8 cellular contexts compared by ENCODE assay signal in genomic region chr7:92835140-92835850, GRCh38. TPM values are rescaled to one million over a fixed set of nuclear protein-coding genes. Genes with fewer than 3 reads are reported as not detected.
DNase-seq lines count a peak whose midpoint lies in the region; ATAC-seq and TF ChIP-seq lines count a peak whose summit lies in the region.

No MANE protein-coding gene starts in this region.

- peaks cover 58% of the 10 kb centered on the region for H3K79me2 ChIP-seq in OCI-LY3 (ENCODE audit: low read length)

- ATAC-seq in GM19351 (IDR thresholded peaks at IDR 0.05; ENCODE audit: unreplicated experiment) = peak; percentile 8
- ATAC-seq in naive B cell (ENCODE audit: low read depth in 2 of 2) = peak; percentile 33 to 35
- no peak for ATAC-seq in HG02588 (IDR thresholded peaks at IDR 0.05; ENCODE audit: unreplicated experiment)

- peaks cover 26% of the 10 kb centered on the region for H3K4me1 ChIP-seq in OCI-LY3 (ENCODE audit: low read length)

- no peaks in the 10 kb centered on the region for H3K9me3 Mint-ChIP-seq in activated T-cell treated with anti-CD3 and anti-CD28 coated beads, Interleukin-2, amount 50 U/mL, for 24 hours
- H3K9me3 Mint-ChIP-seq in naive B cell = no peaks in the 10 kb centered on the region

- H3K36me3 ChIP-seq in OCI-LY3 (replicated peaks; ENCODE audit: low read depth, low read length) = peaks cover 25% of the 10 kb centered on the region

- H3K27ac ChIP-seq in OCI-LY3 (ENCODE audit: low read length) (peak overlapping the region; percentile 85), substantia nigra (ENCODE audit: low read depth, low read length, poor library complexity, severe bottlenecking) (peak overlapping the region; percentile 84)

- TF ChIP-seq CTCF in OCI-LY3 (IDR thresholded peaks at IDR 0.05; ENCODE audit: low read depth, low read length) = no peak

- peak overlapping the region; percentile 78 for H3K4me3 ChIP-seq in OCI-LY3 (ENCODE audit: low read length)

- DNase-seq in 8988T = peak; percentile 46
- peak; percentile 79 for DNase-seq in activated T-cell treated with anti-CD3 and anti-CD28 coated beads, Interleukin-2, amount 50 U/mL, for 24 hours
- DNase-seq in fibroblast of gingiva (ENCODE audit: low read depth) = peak; percentile 62
- peak; percentile 65 for DNase-seq in naive B cell
- DNase-seq in substantia nigra (lab: John Stamatoyannopoulos, UW) = peak in 22 of 49 donors; percentile 11 to 58 (median 25)

- peaks cover 53% of the 10 kb centered on the region for H3K36me3 Mint-ChIP-seq in activated T-cell treated with anti-CD3 and anti-CD28 coated beads, Interleukin-2, amount 50 U/mL, for 24 hours (ENCODE audit: low read depth)
- peaks cover 0 to 9% of the 10 kb centered on the region in 2 donors for H3K36me3 Mint-ChIP-seq in naive B cell

- peak overlapping the region; percentile 92 for H3K9ac ChIP-seq in OCI-LY3 (ENCODE audit: low read length)

- no peak overlapping the region for H2AFZ ChIP-seq in OCI-LY3 (ENCODE audit: low read depth, low read length)

- no peaks in the 10 kb centered on the region for H3K9me3 ChIP-seq in OCI-LY3 (ENCODE audit: insufficient read depth, low read length)

- H3K4me2 ChIP-seq in OCI-LY3 (ENCODE audit: low read length) = peak overlapping the region; percentile 95

- peak overlapping the region; percentile 97 for H3K27ac Mint-ChIP-seq in activated T-cell treated with anti-CD3 and anti-CD28 coated beads, Interleukin-2, amount 50 U/mL, for 24 hours
- peak overlapping the region; percentile 86 to 97 (median 92) for H3K27ac Mint-ChIP-seq in naive B cell

- H3K27me3 ChIP-seq in OCI-LY3 (ENCODE audit: low read depth, low read length) = peaks cover 22% of the 10 kb centered on the region

- H3K4me3 Mint-ChIP-seq in activated T-cell treated with anti-CD3 and anti-CD28 coated beads, Interleukin-2, amount 50 U/mL, for 24 hours = peak overlapping the region; percentile 95
- peak overlapping the region; percentile 91 to 100 (median 96) for H3K4me3 Mint-ChIP-seq in naive B cell

- peaks cover 39% of the 10 kb centered on the region for H3K4me1 Mint-ChIP-seq in activated T-cell treated with anti-CD3 and anti-CD28 coated beads, Interleukin-2, amount 50 U/mL, for 24 hours (ENCODE audit: low read depth)
- peaks cover 35 to 48% (median 37%) of the 10 kb centered on the region in 3 donors for H3K4me1 Mint-ChIP-seq in naive B cell

- H3K27me3 Mint-ChIP-seq in activated T-cell treated with anti-CD3 and anti-CD28 coated beads, Interleukin-2, amount 50 U/mL, for 24 hours = peaks cover 18% of the 10 kb centered on the region
- no peaks in the 10 kb centered on the region for H3K27me3 Mint-ChIP-seq in naive B cell

- peaks cover 25% of the 10 kb centered on the region for H4K20me1 ChIP-seq in OCI-LY3 (ENCODE audit: insufficient read depth, low read length)

RNA-seq across cellular contexts. Expression of gene CDK6, which starts 1.1 kb away (rescaled TPM):
- 10 to 100 TPM in 3 of 6 donors, 1 to 10 TPM in 3; 3.3 to 15.7 (median 9.6) TPM for polyA plus RNA-seq in naive B cell (ENCODE audit: low read depth in 6 of 6)
